28 cellular contexts compared by ENCODE assay signal in genomic region chr6:26599591-26599990, GRCh38. TPM values are rescaled to one million over a fixed set of nuclear protein-coding genes. Genes with fewer than 3 reads are reported as not detected.
DNase-seq lines count a peak whose midpoint lies in the region; ATAC-seq lines count a peak whose summit lies in the region.
"Had no signal": no experiment of that assay in that cellular context is flagged by ENCODE, and none has a peak within 500 bp of the region (broad histone marks: within the 10 kb centered on the region; RNA-seq: fewer than 3 reads in every experiment).

No MANE protein-coding gene starts in this region.

- no peak for DNase-seq in activated T-cell treated with anti-CD3 and anti-CD28 coated beads, Interleukin-2, amount 50 U/mL, for 24 hours
- DNase-seq in activated T-cell treated with anti-CD3 and anti-CD28 coated beads, Interleukin-2, amount 50 U/mL, for 48 hours, result no peak
- no peak for DNase-seq in CD4-positive, alpha-beta memory T cell
- DNase-seq in activated T-helper 2 cell treated with anti-CD3 and anti-CD28 coated beads, Interferon-gamma antibody, Interleukin-2, Interleukin-4, amounts not matched to agents 10 μg/mL and 5 μg/mL and 100 μg/mL, durations not matched to agents 14 hours and 24 hours and 36 hours (ENCODE audit: low spot score), result no peak
- DNase-seq in naive thymus-derived CD4-positive, alpha-beta T cell, result no peak
- DNase-seq in DMS114 treated with DMSO at 0.1 percent for 48 hours (lab: John Stamatoyannopoulos, UW; ENCODE audit: unreplicated experiment) (no peak), Kasumi-1 (lab: John Stamatoyannopoulos, UW) (no peak)
- DNase-seq: activated CD4-positive, alpha-beta T cell treated with anti-CD3 and anti-CD28 coated beads, Interleukin-2, amount 50 U/mL, for 4 hours; BE2C; DMS79 treated with DMSO at 0.1 percent for 48 hours; dorsolateral prefrontal cortex; GF-D8; H9; hypothalamus; naive B cell; NCI-H1092 treated with DMSO at 0.1 percent for 48 hours; NCI-H187 treated with DMSO at 0.1 percent for 48 hours; NCI-H524 treated with DMSO at 0.1 percent for 48 hours; pancreas; Peyer's patch; retina; SHP77 treated with DMSO at 0.1 percent for 48 hours; small intestine; T-helper 9 cell; trophoblast cell; WERI-Rb-1 had no signal

- H3K27ac ChIP-seq in CD4-positive, alpha-beta memory T cell (ENCODE audit: low read depth, low read length), result no peak overlapping the region
- H3K27ac ChIP-seq in naive thymus-derived CD4-positive, alpha-beta T cell (ENCODE audit: low read depth, low read length), result peak overlapping the region; percentile 89
- H3K27ac ChIP-seq: dorsolateral prefrontal cortex, gastroesophageal sphincter, pancreas, Peyer's patch, WERI-Rb-1 had no signal

- no peaks in the 10 kb centered on the region for H3K27me3 ChIP-seq in CD4-positive, alpha-beta memory T cell (ENCODE audit: insufficient read depth, low read length)
- peaks cover 0 to 9% of the 10 kb centered on the region in 2 donors for H3K27me3 ChIP-seq in naive thymus-derived CD4-positive, alpha-beta T cell (ENCODE audit: control insufficient read depth in 2 of 2, insufficient read depth in 2 of 2, low read length in 2 of 2)
- H3K27me3 ChIP-seq: BE2C, dorsolateral prefrontal cortex, pancreas, Peyer's patch had no signal

- ATAC-seq in naive thymus-derived CD4-positive, alpha-beta T cell, result no peak
- no peak for ATAC-seq in HG02759 (IDR thresholded peaks at IDR 0.05; ENCODE audit: unreplicated experiment)
- ATAC-seq: gastroesophageal sphincter, pancreas had no signal

- H3K4me1 Mint-ChIP-seq in activated T-cell treated with anti-CD3 and anti-CD28 coated beads, Interleukin-2, amount 50 U/mL, for 24 hours (ENCODE audit: low read depth), result peaks cover 55% of the 10 kb centered on the region
- H3K4me1 Mint-ChIP-seq in CD4-positive, alpha-beta memory T cell, result peaks cover 0 to 16% (median 11%) of the 10 kb centered on the region in 4 donors
- peaks cover 34% of the 10 kb centered on the region for H3K4me1 Mint-ChIP-seq in activated T-helper 2 cell treated with anti-CD3 and anti-CD28 coated beads, Interferon-gamma antibody, Interleukin-2, Interleukin-4, amounts not matched to agents 10 μg/mL and 5 μg/mL and 100 μg/mL, durations not matched to agents 14 hours and 24 hours and 36 hours (ENCODE audit: low read depth)
- H3K4me1 Mint-ChIP-seq in naive thymus-derived CD4-positive, alpha-beta T cell, result peaks cover 5 to 20% (median 10%) of the 10 kb centered on the region in 7 donors

- H3K9me3 Mint-ChIP-seq in activated T-cell treated with anti-CD3 and anti-CD28 coated beads, Interleukin-2, amount 50 U/mL, for 24 hours, result no peaks in the 10 kb centered on the region
- no peaks in the 10 kb centered on the region for H3K9me3 Mint-ChIP-seq in CD4-positive, alpha-beta memory T cell
- no peaks in the 10 kb centered on the region for H3K9me3 Mint-ChIP-seq in activated T-helper 2 cell treated with anti-CD3 and anti-CD28 coated beads, Interferon-gamma antibody, Interleukin-2, Interleukin-4, amounts not matched to agents 10 μg/mL and 5 μg/mL and 100 μg/mL, durations not matched to agents 14 hours and 24 hours and 36 hours
- H3K9me3 Mint-ChIP-seq in naive thymus-derived CD4-positive, alpha-beta T cell, result no peaks in the 10 kb centered on the region
- H3K9me3 Mint-ChIP-seq: H9, naive B cell had no signal

- peak overlapping the region; percentile 95 for H3K27ac Mint-ChIP-seq in activated T-cell treated with anti-CD3 and anti-CD28 coated beads, Interleukin-2, amount 50 U/mL, for 24 hours
- peak overlapping the region in 6 of 7 donors; percentile 8 to 73 (median 64) for H3K27ac Mint-ChIP-seq in CD4-positive, alpha-beta memory T cell
- peak overlapping the region; percentile 62 for H3K27ac Mint-ChIP-seq in activated T-helper 2 cell treated with anti-CD3 and anti-CD28 coated beads, Interferon-gamma antibody, Interleukin-2, Interleukin-4, amounts not matched to agents 10 μg/mL and 5 μg/mL and 100 μg/mL, durations not matched to agents 14 hours and 24 hours and 36 hours
- peak overlapping the region in 7 of 9 donors; percentile 4 to 91 (median 76) for H3K27ac Mint-ChIP-seq in naive thymus-derived CD4-positive, alpha-beta T cell
- H3K27ac Mint-ChIP-seq: H9 had no signal

- CTCF ChIA-PET in CD4-positive, alpha-beta memory T cell (lab: Charles Lee; ENCODE audit: partially characterized antibody), result no interaction called here
- CTCF ChIA-PET in naive thymus-derived CD4-positive, alpha-beta T cell (lab: Charles Lee), result interaction anchor here (1.0 kb wide), 1 partner anchor 567 kb away, joined by 7 read pairs; no protein-coding TSS in a partner anchor

- no peaks in the 10 kb centered on the region for H3K9me3 ChIP-seq in CD4-positive, alpha-beta memory T cell (ENCODE audit: control insufficient read depth in 1 of 2, low read length in 2 of 2)
- H3K9me3 ChIP-seq in naive thymus-derived CD4-positive, alpha-beta T cell (ENCODE audit: control insufficient read depth in 2 of 3, low read length in 3 of 3), result no peaks in the 10 kb centered on the region
- H3K9me3 ChIP-seq: BE2C, gastroesophageal sphincter, pancreas, Peyer's patch had no signal

- peak overlapping the region; percentile 56 for H3K4me3 Mint-ChIP-seq in activated T-cell treated with anti-CD3 and anti-CD28 coated beads, Interleukin-2, amount 50 U/mL, for 24 hours
- peak overlapping the region in 2 of 8 donors; percentile 21 to 61 for H3K4me3 Mint-ChIP-seq in CD4-positive, alpha-beta memory T cell
- H3K4me3 Mint-ChIP-seq in activated T-helper 2 cell treated with anti-CD3 and anti-CD28 coated beads, Interferon-gamma antibody, Interleukin-2, Interleukin-4, amounts not matched to agents 10 μg/mL and 5 μg/mL and 100 μg/mL, durations not matched to agents 14 hours and 24 hours and 36 hours (ENCODE audit: low read depth), result peak overlapping the region; percentile 26
- peak overlapping the region in 5 of 10 donors; percentile 8 to 63 (median 42) for H3K4me3 Mint-ChIP-seq in naive thymus-derived CD4-positive, alpha-beta T cell

- POLR2A ChIA-PET in CD4-positive, alpha-beta memory T cell (lab: Charles Lee; ENCODE audit: partially characterized antibody), result no interaction called here
- POLR2A ChIA-PET in naive thymus-derived CD4-positive, alpha-beta T cell (lab: Charles Lee), result no interaction called here

- intact Hi-C loops in CD4-positive, alpha-beta memory T cell (cut with micrococcal nuclease), result loop anchor here (10.0 kb wide), 1 partner anchor 1295 kb away; a partner anchor contains a TSS
- intact Hi-C loops in activated T-helper 2 cell treated with anti-CD3 and anti-CD28 coated beads, Interferon-gamma antibody, Interleukin-2, Interleukin-4, amounts not matched to agents 10 μg/mL and 5 μg/mL and 100 μg/mL, durations not matched to agents 14 hours and 24 hours and 36 hours (cut with micrococcal nuclease), result loop anchor here (5.0 to 10.0 kb wide), 2 partner anchors 42 to 875 kb away; partner anchors contain the start of gene ZNF184
- intact Hi-C loops in naive thymus-derived CD4-positive, alpha-beta T cell (cut with micrococcal nuclease), result loop anchor here in 1 of 2 donors (5.0 to 10.0 kb wide), 3 partner anchors 533 to 1485 kb away; partner anchors contain the start of gene ZNF165

- peaks cover 24% of the 10 kb centered on the region for H3K4me1 ChIP-seq in CD4-positive, alpha-beta memory T cell (ENCODE audit: insufficient read depth, low read length)
- H3K4me1 ChIP-seq in naive thymus-derived CD4-positive, alpha-beta T cell (ENCODE audit: control insufficient read depth in 2 of 2, insufficient read depth in 2 of 2, low read length in 2 of 2), result peaks cover 17 to 22% of the 10 kb centered on the region in 2 donors
- H3K4me1 ChIP-seq: BE2C had no signal

- no peak overlapping the region for H3K4me3 ChIP-seq in CD4-positive, alpha-beta memory T cell (ENCODE audit: low read length in 2 of 2)
- H3K4me3 ChIP-seq in naive thymus-derived CD4-positive, alpha-beta T cell (ENCODE audit: low read length), result no peak overlapping the region
- H3K4me3 ChIP-seq: dorsolateral prefrontal cortex, gastroesophageal sphincter, pancreas, Peyer's patch had no signal

- peaks cover 23% of the 10 kb centered on the region for H3K36me3 Mint-ChIP-seq in activated T-cell treated with anti-CD3 and anti-CD28 coated beads, Interleukin-2, amount 50 U/mL, for 24 hours (ENCODE audit: low read depth)
- peaks cover 11 to 26% of the 10 kb centered on the region in 2 donors for H3K36me3 Mint-ChIP-seq in CD4-positive, alpha-beta memory T cell
- H3K36me3 Mint-ChIP-seq in activated T-helper 2 cell treated with anti-CD3 and anti-CD28 coated beads, Interferon-gamma antibody, Interleukin-2, Interleukin-4, amounts not matched to agents 10 μg/mL and 5 μg/mL and 100 μg/mL, durations not matched to agents 14 hours and 24 hours and 36 hours (ENCODE audit: low read depth), result peaks cover 28% of the 10 kb centered on the region
- peaks cover 0 to 12% (median 9%) of the 10 kb centered on the region in 5 donors for H3K36me3 Mint-ChIP-seq in naive thymus-derived CD4-positive, alpha-beta T cell

- peaks cover 22% of the 10 kb centered on the region for H3K36me3 ChIP-seq in CD4-positive, alpha-beta memory T cell (ENCODE audit: insufficient read depth, low read length)
- H3K36me3 ChIP-seq in naive thymus-derived CD4-positive, alpha-beta T cell (ENCODE audit: control insufficient read depth in 2 of 3, insufficient read depth in 3 of 3, low read length in 3 of 3), result peaks cover 6 to 24% (median 18%) of the 10 kb centered on the region in 3 experiments

- peaks cover 4% of the 10 kb centered on the region for H3K27me3 Mint-ChIP-seq in activated T-cell treated with anti-CD3 and anti-CD28 coated beads, Interleukin-2, amount 50 U/mL, for 24 hours
- H3K27me3 Mint-ChIP-seq in CD4-positive, alpha-beta memory T cell, result peaks cover 0 to 4% of the 10 kb centered on the region in 2 donors
- H3K27me3 Mint-ChIP-seq in activated T-helper 2 cell treated with anti-CD3 and anti-CD28 coated beads, Interferon-gamma antibody, Interleukin-2, Interleukin-4, amounts not matched to agents 10 μg/mL and 5 μg/mL and 100 μg/mL, durations not matched to agents 14 hours and 24 hours and 36 hours (ENCODE audit: low read depth), result peaks cover 3% of the 10 kb centered on the region
- H3K27me3 Mint-ChIP-seq in naive thymus-derived CD4-positive, alpha-beta T cell, result peaks cover 0 to 3% (median 1%) of the 10 kb centered on the region in 5 donors
- H3K27me3 Mint-ChIP-seq: naive B cell had no signal

RNA-seq across cellular contexts. Expression of gene ABT1, which starts 2.8 kb away (rescaled TPM):
- total RNA-seq in CD4-positive, alpha-beta memory T cell, result 10 to 100 TPM; 33.5 to 34.8 TPM
- 10 to 100 TPM; 50.0 to 63.9 TPM for polyA plus RNA-seq in CD4-positive, alpha-beta memory T cell
- 28.2 and 29.9 TPM in 2 replicates for total RNA-seq in activated T-helper 2 cell treated with anti-CD3 and anti-CD28 coated beads, Interferon-gamma antibody, Interleukin-2, Interleukin-4, amounts not matched to agents 10 μg/mL and 5 μg/mL and 100 μg/mL, durations not matched to agents 14 hours and 24 hours and 36 hours
- total RNA-seq in naive thymus-derived CD4-positive, alpha-beta T cell, result 10 to 100 TPM; 23.3 to 37.5 (median 35.0) TPM
- polyA plus RNA-seq in naive thymus-derived CD4-positive, alpha-beta T cell, result 10 to 100 TPM; 39.4 to 44.8 TPM

RNA-seq across cellular contexts. Expression of gene ZNF322, which starts 60.0 kb away (rescaled TPM):
- 10 to 100 TPM; 19.6 to 23.1 TPM for total RNA-seq in CD4-positive, alpha-beta memory T cell
- 1 to 10 TPM; 3.3 to 6.0 TPM for polyA plus RNA-seq in CD4-positive, alpha-beta memory T cell
- total RNA-seq in activated T-helper 2 cell treated with anti-CD3 and anti-CD28 coated beads, Interferon-gamma antibody, Interleukin-2, Interleukin-4, amounts not matched to agents 10 μg/mL and 5 μg/mL and 100 μg/mL, durations not matched to agents 14 hours and 24 hours and 36 hours, result 10.4 and 11.3 TPM in 2 replicates
- 10 to 100 TPM in 3 of 5 experiments, 1 to 10 TPM in 2; 5.3 to 23.1 (median 15.4) TPM for total RNA-seq in naive thymus-derived CD4-positive, alpha-beta T cell
- polyA plus RNA-seq in naive thymus-derived CD4-positive, alpha-beta T cell, result 1 to 10 TPM; 5.1 to 7.1 TPM
